ENCODE assay signal across 18 cellular contexts in genomic region chr4:48862038-48862437, GRCh38. TPM values are rescaled to one million over a fixed set of nuclear protein-coding genes. Genes with fewer than 3 reads are reported as not detected.
DNase-seq lines count a peak whose midpoint lies in the region; ATAC-seq and TF ChIP-seq lines count a peak whose summit lies in the region.
"Had no signal": no experiment of that assay in that cellular context is flagged by ENCODE, and none has a peak within 500 bp of the region (broad histone marks: within the 10 kb centered on the region; RNA-seq: fewer than 3 reads in every experiment).

No MANE protein-coding gene starts in this region.

- peak; percentile 26; the same call in 1 of the 2 replicates for ATAC-seq in WTC11
- no peak for ATAC-seq in HG02759 (IDR thresholded peaks at IDR 0.05; ENCODE audit: unreplicated experiment)
- ATAC-seq: CD8-positive, alpha-beta T cell had no signal

- no peaks in the 10 kb centered on the region for H3K27me3 Mint-ChIP-seq in WTC11 (ENCODE audit: low read depth)
- H3K27me3 Mint-ChIP-seq: B cell; CD4-positive, CD25-positive, alpha-beta regulatory T cell had no signal

- peak overlapping the region; percentile 17 for H3K27ac ChIP-seq in cardiac muscle cell
- no peak overlapping the region for H3K27ac ChIP-seq in right atrium auricular region
- H3K27ac ChIP-seq in trophoblast cell (ENCODE audit: low read depth, low read length), result peak overlapping the region; percentile 26
- H3K27ac ChIP-seq: 22Rv1, BLaER1, C4-2B had no signal

- no peaks in the 10 kb centered on the region for H3K79me1 ChIP-seq in trophoblast cell (ENCODE audit: low read length)

- H3K27me3 ChIP-seq in cardiac muscle cell (no peaks in the 10 kb centered on the region), right atrium auricular region (no peaks in the 10 kb centered on the region), trophoblast cell (ENCODE audit: insufficient read depth, low read length) (no peaks in the 10 kb centered on the region)
- H3K27me3 ChIP-seq: BLaER1 had no signal

- H2BK5ac ChIP-seq in trophoblast cell (ENCODE audit: low read depth, low read length, poor library complexity), result no peak overlapping the region

- no CpG with 5 or more reads among the region's 3 CpGs for WGBS in trophoblast cell (ENCODE audit: extremely low coverage, insufficient coverage, insufficient read length)

- no peak overlapping the region for H2AK5ac ChIP-seq in trophoblast cell (ENCODE audit: low read length)

- no peak overlapping the region for H3K4me3 Mint-ChIP-seq in WTC11
- H3K4me3 Mint-ChIP-seq: B cell; CD4-positive, CD25-positive, alpha-beta regulatory T cell; CD8-positive, alpha-beta T cell had no signal

- POLR2A ChIA-PET in WTC11 (lab: Charles Lee) (no interaction called here), GM10248 (lab: Yijun Ruan, JAX) (no interaction called here)

- CTCF ChIA-PET in WTC11 (lab: Charles Lee) (interaction anchor here (1.3 kb wide), 1 partner anchor 83 kb away, joined by 5 read pairs; no protein-coding TSS in a partner anchor), GM10248 (lab: Yijun Ruan, JAX) (interaction anchor here (1.6 kb wide), 1 partner anchor 29 kb away, joined by 3 read pairs; no protein-coding TSS in a partner anchor)

- no peak overlapping the region for H2BK120ac ChIP-seq in trophoblast cell (ENCODE audit: insufficient read depth, low read length, poor library complexity)

- no peak overlapping the region for H3K23ac ChIP-seq in trophoblast cell (ENCODE audit: low read length)

- no peaks in the 10 kb centered on the region for H3K4me1 Mint-ChIP-seq in WTC11
- H3K4me1 Mint-ChIP-seq: B cell had no signal

- H3K79me2 ChIP-seq in trophoblast cell (ENCODE audit: control insufficient read depth, insufficient read depth, low read length, poor library complexity), result no peaks in the 10 kb centered on the region

- H3K27ac Mint-ChIP-seq in WTC11, result peak overlapping the region; percentile 79; the same call in 1 of the 2 replicates
- H3K27ac Mint-ChIP-seq: B cell; CD4-positive, CD25-positive, alpha-beta regulatory T cell; CD8-positive, alpha-beta T cell had no signal

- H3K4me3 ChIP-seq in cardiac muscle cell (no peak overlapping the region), right atrium auricular region (no peak overlapping the region), trophoblast cell (ENCODE audit: low read depth, low read length) (no peak overlapping the region)
- H3K4me3 ChIP-seq: BLaER1 had no signal

- no peak overlapping the region for H3K4me2 ChIP-seq in trophoblast cell (ENCODE audit: low read length)
- H3K4me2 ChIP-seq: BLaER1 had no signal

- H3K14ac ChIP-seq in trophoblast cell (ENCODE audit: low read length), result no peak overlapping the region

- no peak overlapping the region for H3K4ac ChIP-seq in trophoblast cell (ENCODE audit: low read depth, low read length)

- no peak overlapping the region for H4K12ac ChIP-seq in trophoblast cell (ENCODE audit: low read depth, low read length)

- no peak overlapping the region for H2BK12ac ChIP-seq in trophoblast cell (ENCODE audit: low read length)

- no peak overlapping the region for H3K18ac ChIP-seq in trophoblast cell (ENCODE audit: low read length)

- DNase-seq in cardiac muscle cell (ENCODE audit: low read depth in 1 of 2, low spot score in 1 of 2) (no peak), right atrium auricular region (ENCODE audit: low spot score) (no peak), WTC11 (ENCODE audit: low spot score) (no peak), trophoblast cell (no peak), GM10248 (ENCODE audit: extremely low spot score) (no peak)
- DNase-seq: CD4-positive, CD25-positive, alpha-beta regulatory T cell; CD8-positive, alpha-beta T cell; DMS 273 treated with DMSO at 0.1 percent for 48 hours; DMS79; GF-D8; H7; HCEC 1CT had no signal

- TF ChIP-seq CTCF in cardiac muscle cell (IDR thresholded peaks at IDR 0.05; ENCODE audit: low read depth, low read length) (no peak), right atrium auricular region (IDR thresholded peaks at IDR 0.05) (no peak), WTC11 (IDR thresholded peaks at IDR 0.05) (no peak), GM10248 (IDR thresholded peaks at IDR 0.05; ENCODE audit: control extremely low read depth, extremely low read depth, low read depth, missing control alignments) (no peak)

- H3K9ac ChIP-seq in trophoblast cell (ENCODE audit: low read length), result no peak overlapping the region
- H3K9ac ChIP-seq: BLaER1 had no signal

- no peak overlapping the region for H4K91ac ChIP-seq in trophoblast cell (ENCODE audit: low read depth, low read length)

- peaks cover 16% of the 10 kb centered on the region for H3K9me3 Mint-ChIP-seq in WTC11

- H3K9me3 ChIP-seq in cardiac muscle cell (ENCODE audit: low read depth) (no peaks in the 10 kb centered on the region), right atrium auricular region (no peaks in the 10 kb centered on the region), trophoblast cell (ENCODE audit: insufficient read depth, low read depth, low read length) (no peaks in the 10 kb centered on the region)

- H2AFZ ChIP-seq in trophoblast cell (ENCODE audit: insufficient read depth, low read length, poor library complexity), result no peak overlapping the region

- H4K8ac ChIP-seq in trophoblast cell (ENCODE audit: low read depth, low read length), result no peak overlapping the region

- H3K36me3 Mint-ChIP-seq in WTC11, result peaks cover 32% of the 10 kb centered on the region

- peaks cover 24% of the 10 kb centered on the region for H3K36me3 ChIP-seq in cardiac muscle cell
- H3K36me3 ChIP-seq in right atrium auricular region, result peaks cover 39% of the 10 kb centered on the region
- peaks cover 10 to 13% of the 10 kb centered on the region in 2 experiments for H3K36me3 ChIP-seq in trophoblast cell (ENCODE audit: control insufficient read depth in 1 of 2, insufficient read depth in 2 of 2, low read length in 2 of 2)

- H3K4me1 ChIP-seq in cardiac muscle cell (ENCODE audit: low read depth), result no peaks in the 10 kb centered on the region
- H3K4me1 ChIP-seq in right atrium auricular region, result no peaks in the 10 kb centered on the region
- H3K4me1 ChIP-seq in trophoblast cell (ENCODE audit: control insufficient read depth in 1 of 2, insufficient read depth in 2 of 2, low read length in 2 of 2), result no peaks in the 10 kb centered on the region
- H3K4me1 ChIP-seq: BLaER1 had no signal

TF ChIP-seq in WTC11, 78 proteins besides CTCF, POLR2A, EP300 and RAD21:
- 0 out of 2 replicates have a peak, but pooled peaks have one; percentile 13 for TF ChIP-seq NFATC4 (CRISPR knock-in tag; IDR thresholded peaks at IDR 0.05)
- TF ChIP-seq CDX4 (CRISPR knock-in tag; IDR thresholded peaks at IDR 0.05; ENCODE audit: borderline replicate concordance), result no peak
- TF ChIP-seq ERG (CRISPR knock-in tag; IDR thresholded peaks at IDR 0.05), result 0 out of 2 replicates have a peak, but pooled peaks have one; percentile 66

RNA-seq across cellular contexts. Expression of gene OCIAD1, which starts 31.1 kb away (rescaled TPM):
- total RNA-seq in cardiac muscle cell (108 and 118 TPM in 2 replicates), right atrium auricular region (100 to 1,000 TPM; 101 to 215 TPM), WTC11 (2021) (135 to 146 TPM (median 146 TPM) in 3 replicates)
- 193 and 195 TPM in 2 replicates for polyA plus RNA-seq in cardiac muscle cell
- 149 and 153 TPM in 2 replicates for polyA plus RNA-seq in trophoblast cell (2013)

RNA-seq across cellular contexts. Expression of gene OCIAD2, which starts 44.5 kb away (rescaled TPM):
- total RNA-seq in cardiac muscle cell, result 14.5 and 20.0 TPM in 2 replicates
- 87.3 and 88.0 TPM in 2 replicates for polyA plus RNA-seq in cardiac muscle cell
- total RNA-seq in right atrium auricular region, result 10 to 100 TPM in 1 of 2 donors, 1 to 10 TPM in 1; 8.3 to 13.2 TPM
- total RNA-seq in WTC11 (2021), result 82.7 to 103 TPM (median 91.3 TPM) in 3 replicates
- polyA plus RNA-seq in trophoblast cell (2013), result 88.6 and 89.3 TPM in 2 replicates
- total RNA-seq: G401 had no signal

Comparison
In these comparisons a context has a peak if more than half of its experiments do, and no peak if none do; other contexts are left out.
1. H3K27ac ChIP-seq: peak in cardiac muscle cell (single experiment) and trophoblast cell (single experiment); none in right atrium auricular region (0 of 2).